Comparison of ENCODE assay signal across 22 cellular contexts in genomic region chr11:12756867-12757266, GRCh38.
"Had no signal": no experiment of that assay in that cellular context is flagged by ENCODE, and none has a peak within 500 bp of the region (broad histone marks: within the 10 kb centered on the region; RNA-seq: fewer than 3 reads in every experiment).

No MANE protein-coding gene starts in this region.

- H3K36me3 ChIP-seq: adrenal gland, ascending aorta, breast epithelium, esophagus squamous epithelium, heart right ventricle, neutrophil, ovary, sigmoid colon, thyroid gland had no signal

- H3K4me3 ChIP-seq: adrenal gland, ascending aorta, breast epithelium, coronary artery, esophagus squamous epithelium, heart right ventricle, lung, ovary, sigmoid colon, thyroid gland had no signal

- DNase-seq: activated gamma-delta T cell treated with Interleukin-2 at 50 U/mL for 16 hours; activated T-cell treated with anti-CD3 and anti-CD28 coated beads, Interleukin-2, amount 50 U/mL, for 1 hour; adrenal gland; cerebellar nuclear complex; esophagus squamous epithelium; heart right ventricle; left colon; natural killer cell; ovary; sigmoid colon; stimulated activated CD4-positive, alpha-beta T cell treated with anti-CD3 and anti-CD28 coated beads, Interleukin-4, amount 100 ng/mL, for 4 hours; stimulated activated naive CD8-positive, alpha-beta T cell treated with anti-CD3 and anti-CD28 coated beads, Interleukin-15, Interleukin-2, amounts not matched to agents 100 U/mL and 50 U/mL, for 24 hours; T1000; thyroid gland had no signal

- H3K4me3 Mint-ChIP-seq: activated naive CD8-positive, alpha-beta T cell; natural killer cell; T-helper 1 cell treated with Interleukin-12 subunit alpha and Interleukin-12 subunit beta and Interleukin-4 antibody, amounts not matched to agents 30 μg/mL and 1 μg/mL, for 36 hours; WTC11 had no signal

- H3K27me3 ChIP-seq: adrenal gland, ascending aorta, breast epithelium, esophagus squamous epithelium, heart right ventricle, neutrophil, ovary, sigmoid colon, thyroid gland had no signal

- H3K36me3 Mint-ChIP-seq: activated naive CD8-positive, alpha-beta T cell; natural killer cell; WTC11 had no signal

- H3K4me1 Mint-ChIP-seq: natural killer cell had no signal

- H3K27ac Mint-ChIP-seq: activated naive CD8-positive, alpha-beta T cell; natural killer cell; T-helper 1 cell treated with Interleukin-12 subunit alpha and Interleukin-12 subunit beta and Interleukin-4 antibody, amounts not matched to agents 30 μg/mL and 1 μg/mL, for 36 hours; WTC11 had no signal

- H3K4me1 ChIP-seq: ascending aorta, breast epithelium had no signal

- H3K27ac ChIP-seq: adrenal gland, ascending aorta, breast epithelium, coronary artery, esophagus squamous epithelium, neutrophil, ovary, sigmoid colon had no signal

- H3K9me3 ChIP-seq: adrenal gland, ascending aorta, breast epithelium, esophagus squamous epithelium, heart right ventricle, neutrophil, ovary, sigmoid colon, thyroid gland had no signal

- ATAC-seq: left colon; natural killer cell; stimulated activated naive CD8-positive, alpha-beta T cell treated with anti-CD3 and anti-CD28 coated beads, Interleukin-15, Interleukin-2, amounts not matched to agents 100 U/mL and 50 U/mL, for 24 hours; WTC11 had no signal

- H3K9me3 Mint-ChIP-seq: natural killer cell; T-helper 1 cell treated with Interleukin-12 subunit alpha and Interleukin-12 subunit beta and Interleukin-4 antibody, amounts not matched to agents 30 μg/mL and 1 μg/mL, for 36 hours; WTC11 had no signal
